In genomic region chr10:24457661-24458318, GRCh38 we compare ENCODE assay signal across 14 cellular contexts.
A peak's percentile ranks its signal among the peaks of the same experiment; 100 is the strongest.
DNase-seq lines count a peak whose midpoint lies in the region; ATAC-seq, FAIRE-seq and TF ChIP-seq lines count a peak whose summit lies in the region.
"Had no signal": no experiment of that assay in that cellular context is flagged by ENCODE, and none has a peak within 500 bp of the region (broad histone marks: within the 10 kb centered on the region; RNA-seq: fewer than 3 reads in every experiment).

No MANE protein-coding gene starts in this region.

- peak overlapping the region in 1 of 2 donors; percentile 2 for H3K27ac ChIP-seq in small intestine (ENCODE audit: low read depth in 1 of 2, low read length in 1 of 2)
- H3K27ac ChIP-seq: neutrophil had no signal

- CTCF ChIA-PET in Caco-2 (lab: Charles Lee), result interaction anchor here (2.4 kb wide), 1 partner anchor 74 kb away, joined by 8 read pairs; no protein-coding TSS in a partner anchor

- H3K9me3 ChIP-seq in Caco-2, result no peaks in the 10 kb centered on the region
- H3K9me3 ChIP-seq in small intestine (ENCODE audit: control insufficient read depth, low read depth), result no peaks in the 10 kb centered on the region
- H3K9me3 ChIP-seq: neutrophil had no signal

- H3K27ac Mint-ChIP-seq in Caco-2 (ENCODE audit: unreplicated experiment) (peak overlapping the region; percentile 32), nephron (peak overlapping the region; percentile 45 to 86 (median 71))
- H3K27ac Mint-ChIP-seq: CD8-positive, alpha-beta memory T cell had no signal

- no peak overlapping the region for H3K4me3 Mint-ChIP-seq in Caco-2 (ENCODE audit: unreplicated experiment)
- H3K4me3 Mint-ChIP-seq in nephron, result no peak overlapping the region
- H3K4me3 Mint-ChIP-seq: CD8-positive, alpha-beta memory T cell had no signal

- peak; percentile 38 to 63 for DNase-seq in Caco-2
- DNase-seq in M059J (ENCODE audit: low read depth), result peak; percentile 73
- DNase-seq in dedifferentiated amniotic fluid mesenchymal stem cell (ENCODE audit: extremely low spot score), result peak; percentile 75
- DNase-seq in ureter (ENCODE audit: low spot score), result no peak
- DNase-seq in small intestine, result no peak
- no peak for DNase-seq in SK-N-DZ (ENCODE audit: low spot score)
- DNase-seq: activated CD4-positive, alpha-beta T cell treated with anti-CD3 and anti-CD28 coated beads for 48 hours; activated naive CD4-positive, alpha-beta T cell treated with Interleukin-2 at 50 U/mL for 16 hours; CD8-positive, alpha-beta memory T cell; NCI-H446 had no signal

- H3K4me3 ChIP-seq in Caco-2 (ENCODE audit: low read depth, low read length) (no peak overlapping the region), small intestine (ENCODE audit: low read depth in 1 of 2, low read length in 2 of 2) (no peak overlapping the region)

- intact Hi-C loops in Caco-2 (cut with micrococcal nuclease; ENCODE audit: unreplicated experiment), result loop anchor here (1.0 kb wide), 1 partner anchor 9 kb away; no protein-coding TSS in a partner anchor

- H3K27me3 Mint-ChIP-seq in Caco-2 (ENCODE audit: insufficient read depth, unreplicated experiment) (no peaks in the 10 kb centered on the region), nephron (ENCODE audit: low read depth) (no peaks in the 10 kb centered on the region)

- H3K4me1 Mint-ChIP-seq in Caco-2 (ENCODE audit: low read depth, unreplicated experiment), result peaks cover 38% of the 10 kb centered on the region
- peaks cover 47% of the 10 kb centered on the region for H3K4me1 Mint-ChIP-seq in nephron
- H3K4me1 Mint-ChIP-seq: CD8-positive, alpha-beta memory T cell had no signal

- no peak for TF ChIP-seq CTCF in Caco-2 (IDR thresholded peaks at IDR 0.05; ENCODE audit: insufficient read depth in 1 of 2, low read depth in 1 of 2, low read length in 1 of 2, severe bottlenecking in 1 of 2, unreplicated experiment in 1 of 2)
- no peak for TF ChIP-seq CTCF in nephron (IDR thresholded peaks at IDR 0.05; ENCODE audit: unreplicated experiment in 3 of 3)

- no peak for FAIRE-seq in small intestine (lab: Jason Lieb, UNC)

- H3K36me3 ChIP-seq in Caco-2 (ENCODE audit: control insufficient read depth, insufficient read depth, low read length) (peaks cover 4% of the 10 kb centered on the region), small intestine (ENCODE audit: control insufficient read depth in 2 of 2, insufficient read depth in 2 of 2, low read length in 2 of 2) (no peaks in the 10 kb centered on the region)
- H3K36me3 ChIP-seq: neutrophil had no signal

- POLR2A ChIA-PET in Caco-2 (lab: Charles Lee), result interaction anchor here (0.5 kb wide), 1 partner anchor 29 kb away, joined by 4 read pairs; no protein-coding TSS in a partner anchor

- H3K9me3 Mint-ChIP-seq in Caco-2 (ENCODE audit: unreplicated experiment) (no peaks in the 10 kb centered on the region), nephron (no peaks in the 10 kb centered on the region)
- H3K9me3 Mint-ChIP-seq: CD8-positive, alpha-beta memory T cell had no signal

- H3K27me3 ChIP-seq in Caco-2 (replicated peaks; ENCODE audit: control insufficient read depth, insufficient read depth, low read length), result no peaks in the 10 kb centered on the region
- H3K27me3 ChIP-seq in small intestine (ENCODE audit: control insufficient read depth in 2 of 2, insufficient read depth in 2 of 2, low read length in 2 of 2), result no peaks in the 10 kb centered on the region
- H3K27me3 ChIP-seq: neutrophil had no signal

- BruUV-seq in Caco-2 (replicated peaks; lab: Mats Ljungman, UMichigan), result no TSS peak

- H3K36me3 Mint-ChIP-seq in Caco-2 (ENCODE audit: insufficient read depth, unreplicated experiment) (peaks cover 84% of the 10 kb centered on the region), nephron (ENCODE audit: low read depth) (peaks cover 30% of the 10 kb centered on the region)
- H3K36me3 Mint-ChIP-seq: CD8-positive, alpha-beta memory T cell had no signal

- WGBS in small intestine, 3 donors, result 64 to 76% (median 71%) methylated on average over 7 of the region's 7 CpGs

- H3K4me1 ChIP-seq in Caco-2, result peaks cover 38% of the 10 kb centered on the region
- H3K4me1 ChIP-seq in small intestine (ENCODE audit: control insufficient read depth in 2 of 2, insufficient read depth in 1 of 2, low read depth in 1 of 2, low read length in 1 of 2), result peaks cover 0 to 13% of the 10 kb centered on the region in 2 donors

- ATAC-seq in GM21447 (IDR thresholded peaks at IDR 0.05; ENCODE audit: unreplicated experiment), result no peak
- ATAC-seq: SK-N-SH treated with all-trans-retinoic acid at 6 μM for 48 hours had no signal

Comparison
In these comparisons a context has a peak if more than half of its experiments do, and no peak if none do; other contexts are left out.
1. DNase-seq: peak in Caco-2 (2 of 2), M059J (single experiment) and dedifferentiated amniotic fluid mesenchymal stem cell (single experiment); none in ureter (single experiment), small intestine (single experiment) and SK-N-DZ (single experiment).